Comparison of ENCODE assay signal across 10 cellular contexts in genomic region chr4:109298279-109299010, GRCh38. TPM values are rescaled to one million over a fixed set of nuclear protein-coding genes. Genes with fewer than 3 reads are reported as not detected.
DNase-seq lines count a peak whose midpoint lies in the region; ATAC-seq, FAIRE-seq and TF ChIP-seq lines count a peak whose summit lies in the region.
"Had no signal": no experiment of that assay in that cellular context is flagged by ENCODE, and none has a peak within 500 bp of the region (broad histone marks: within the 10 kb centered on the region; RNA-seq: fewer than 3 reads in every experiment).

No MANE protein-coding gene starts in this region.

- peak; percentile 97 for FAIRE-seq in islet of Langerhans (lab: Jason Lieb, UNC)

- H3K36me3 ChIP-seq in vagina (no peaks in the 10 kb centered on the region), spleen (no peaks in the 10 kb centered on the region)

- no peak for TF ChIP-seq POLR2A in vagina (IDR thresholded peaks at IDR 0.05)
- no peak for TF ChIP-seq POLR2A in spleen (IDR thresholded peaks at IDR 0.05)

- no peaks in the 10 kb centered on the region for H3K27me3 ChIP-seq in vagina
- peaks cover 0 to 77% (median 32%) of the 10 kb centered on the region in 7 donors for H3K27me3 ChIP-seq in spleen (replicated peaks in 1 of 7)

- WGBS in spleen, 5 donors, result 58 to 70% (median 66%) methylated on average over 3 of the region's 3 CpGs

- H3K27ac ChIP-seq in vagina (no peak overlapping the region), spleen (no peak overlapping the region)
- H3K27ac ChIP-seq: epithelial cell of prostate, SK-N-MC had no signal

- no peak overlapping the region for H3K4me3 ChIP-seq in AG09309 (ENCODE audit: control insufficient read depth, low read depth, low read length)
- no peak overlapping the region for H3K4me3 ChIP-seq in vagina
- no peak overlapping the region for H3K4me3 ChIP-seq in spleen
- H3K4me3 ChIP-seq: SK-N-MC had no signal

- DNase-seq in AG09309 (ENCODE audit: low read depth) (no peak), RKO (ENCODE audit: low spot score) (peak; percentile 15), vagina (ENCODE audit: extremely low spot score in 2 of 2) (no peak), ureter (ENCODE audit: low spot score) (no peak), NCI-H345 (lab: John Stamatoyannopoulos, UW) (no peak), spleen (no peak)

- H3K9me3 ChIP-seq in vagina (no peaks in the 10 kb centered on the region), spleen (no peaks in the 10 kb centered on the region)

- intact Hi-C loops in vagina (cut with DNase I), result no loop called here
- intact Hi-C loops in spleen (cut with DNase I; ENCODE audit: low total_unique reads), result no loop called here

- peaks cover 19% of the 10 kb centered on the region for H3K4me1 ChIP-seq in vagina
- peaks cover 10 to 26% (median 18%) of the 10 kb centered on the region in 6 donors for H3K4me1 ChIP-seq in spleen

- peak; percentile 44 for ATAC-seq in GM19043 (IDR thresholded peaks at IDR 0.05; ENCODE audit: low read depth, unreplicated experiment)

- TF ChIP-seq CTCF in AG09309 (IDR thresholded peaks at IDR 0.05; ENCODE audit: control insufficient read depth, insufficient read depth, low read depth, low read length, missing control alignments) (peak; percentile 50), vagina (IDR thresholded peaks at IDR 0.05) (no peak), spleen (IDR thresholded peaks at IDR 0.05 in 8 of 11, conservative IDR thresholded peaks at IDR 0.05 in 3 of 11) (peak in 1 of 11 experiments; percentile 24)

RNA-seq across cellular contexts. Expression of gene COL25A1, which starts 4.0 kb away (rescaled TPM):
- 0.49 TPM for total RNA-seq in vagina
- total RNA-seq in ureter, result 3.4 TPM
- total RNA-seq in spleen, result 1 to 10 TPM in 3 of 7 donors, under 1 TPM in 3, not detected in 1; 0.46 to 1.9 (median 1.1) TPM
- under 1 TPM; 0.06 to 0.10 (median 0.07) TPM for polyA plus RNA-seq in spleen
